In genomic region chr1:110144366-110144765, GRCh38 we compare ENCODE assay signal across 8 cellular contexts. TPM values are rescaled to one million over a fixed set of nuclear protein-coding genes. Genes with fewer than 3 reads are reported as not detected.
"Had no signal": no experiment of that assay in that cellular context is flagged by ENCODE, and none has a peak within 500 bp of the region (broad histone marks: within the 10 kb centered on the region; RNA-seq: fewer than 3 reads in every experiment).

No MANE protein-coding gene starts in this region.

- H3K4me2 ChIP-seq: GM23338 had no signal

- ATAC-seq: GM23338, K562 had no signal

- H3K4me1 Mint-ChIP-seq: GM23338, H9 had no signal

- H2AFZ ChIP-seq: GM23338 had no signal

- DNase-seq: H9, HCEC 1CT, IMR-90 had no signal

- H3K27ac Mint-ChIP-seq: GM23338, H9 had no signal

- H3K4me3 ChIP-seq: GM23338, K562 had no signal

- H3K27ac ChIP-seq: HL-60 had no signal

- H3K9me3 Mint-ChIP-seq: GM23338, H9 had no signal

- H3K4me3 Mint-ChIP-seq: GM23338, H9 had no signal

RNA-seq across cellular contexts. Expression of gene SLC6A17, which starts 5.9 kb away (rescaled TPM):
- total RNA-seq: HT1080, K562 had no signal
- polyA plus RNA-seq: K562 had no signal

RNA-seq across cellular contexts. Expression of gene UBL4B, which starts 32.1 kb away (rescaled TPM):
- total RNA-seq: GM23338, H1, H9, HT1080, IMR-90, K562 had no signal
- polyA plus RNA-seq: GM23338, IMR-90, K562 had no signal
